ENCODE assay signal across 9 cellular contexts in genomic region chr18:33440384-33441043, GRCh38. TPM values are rescaled to one million over a fixed set of nuclear protein-coding genes. Genes with fewer than 3 reads are reported as not detected.
DNase-seq lines count a peak whose midpoint lies in the region; ATAC-seq and TF ChIP-seq lines count a peak whose summit lies in the region.
"Had no signal": no experiment of that assay in that cellular context is flagged by ENCODE, and none has a peak within 500 bp of the region (broad histone marks: within the 10 kb centered on the region; RNA-seq: fewer than 3 reads in every experiment).

TSS of gene CCDC178 (minus strand) at chr18:33440721. CDS start at chr18:33412088, 28,633 bp downstream.

- H4K20me1 ChIP-seq in mammary epithelial cell (ENCODE audit: insufficient read depth, low read length): no peaks in the 10 kb centered on the region

- H3K4me2 ChIP-seq in mammary epithelial cell (ENCODE audit: insufficient read depth, low read depth, low read length): peak within 1 kb of the TSS; percentile 64

- TF ChIP-seq CTCF in mammary epithelial cell (conservative IDR thresholded peaks at IDR 0.05 in 1 of 2, IDR thresholded peaks at IDR 0.05 in 1 of 2; ENCODE audit: extremely low read depth in 1 of 2, insufficient read depth in 1 of 2, low read depth in 1 of 2, low read length in 2 of 2) (no peak), tibial artery (IDR thresholded peaks at IDR 0.05) (peak in 1 of 2 experiments; percentile 2), BE2C (IDR thresholded peaks at IDR 0.05; ENCODE audit: low read depth, low read length) (no peak)

- H3K79me2 ChIP-seq in mammary epithelial cell (ENCODE audit: insufficient read depth, low read length): no peaks in the 10 kb centered on the region

- 0% methylated on average over 3 of the region's 69 CpGs for WGBS in mammary epithelial cell (ENCODE audit: low coverage, missing lambda C conversion rate)

- no TSS peak for BruUV-seq in mammary epithelial cell (replicated peaks; lab: Mats Ljungman, UMichigan)

- ATAC-seq in GM19023 (IDR thresholded peaks at IDR 0.05; ENCODE audit: unreplicated experiment): no peak

- CTCF ChIA-PET in mammary epithelial cell (lab: Charles Lee; ENCODE audit: low non-redundant PET): no interaction called here

- H3K4me3 ChIP-seq in mammary epithelial cell (replicated peaks in 1 of 3; ENCODE audit: insufficient read depth in 1 of 3, low read depth in 2 of 3, low read length in 3 of 3): peak within 1 kb of the TSS in 2 of 3 experiments; percentile 33 to 42
- H3K4me3 ChIP-seq in tibial artery: peak within 1 kb of the TSS; percentile 56 to 74
- H3K4me3 ChIP-seq in BE2C (ENCODE audit: low read depth, low read length): no peak within 1 kb of the TSS

- H3K27me3 ChIP-seq in mammary epithelial cell (ENCODE audit: insufficient read depth, low read length): peaks cover 31% of the 10 kb centered on the region
- peaks cover 0 to 3% of the 10 kb centered on the region in 2 donors for H3K27me3 ChIP-seq in tibial artery
- H3K27me3 ChIP-seq in BE2C: peaks cover 10% of the 10 kb centered on the region

- H2AFZ ChIP-seq in mammary epithelial cell (ENCODE audit: low read depth, low read length): peak within 1 kb of the TSS; percentile 56

- H3K9me3 ChIP-seq in mammary epithelial cell (replicated peaks; ENCODE audit: insufficient read depth, low read length): no peaks in the 10 kb centered on the region
- H3K9me3 ChIP-seq in tibial artery: no peaks in the 10 kb centered on the region
- no peaks in the 10 kb centered on the region for H3K9me3 ChIP-seq in BE2C

- H3K9ac ChIP-seq in mammary epithelial cell (ENCODE audit: insufficient read depth, low read length): no peak within 1 kb of the TSS

- intact Hi-C loops in mammary epithelial cell (cut with micrococcal nuclease): no loop called here
- intact Hi-C loops in tibial artery (cut with DNase I; ENCODE audit: low total_unique reads): loop anchor here (10.0 kb wide), 1 partner anchor 224 kb away; no protein-coding TSS in a partner anchor

- in situ Hi-C loops in mammary epithelial cell (cut with MboI; ENCODE audit: low sequenced_read_pairs in 2 of 2): no loop called here

- H3K4me1 ChIP-seq in mammary epithelial cell (ENCODE audit: insufficient read depth, low read length) (no peaks in the 10 kb centered on the region), tibial artery (peaks cover 0 to 5% (median 1%) of the 10 kb centered on the region in 4 donors), BE2C (no peaks in the 10 kb centered on the region)

- dilution Hi-C loops in mammary epithelial cell (cut with HindIII; ENCODE audit: low sequenced_read_pairs): no loop called here

- DNase-seq in DMS53 (lab: John Stamatoyannopoulos, UW) (peak; percentile 76), DMS53 treated with DMSO at 0.1 percent for 48 hours (lab: John Stamatoyannopoulos, UW; ENCODE audit: unreplicated experiment) (no peak), mammary epithelial cell (no peak), left kidney (ENCODE audit: low read depth, low spot score) (peak; percentile 90), tibial artery (peak in 1 of 2 donors; percentile 22), BE2C (no peak)
- DNase-seq in activated CD4-positive, alpha-beta T cell treated with anti-CD3 and anti-CD28 coated beads, Interleukin-2, amount 50 U/mL, for 4 hours: no peak

- no peak within 1 kb of the TSS for H3K27ac ChIP-seq in mammary epithelial cell (ENCODE audit: insufficient read depth, low read depth, low read length)
- H3K27ac ChIP-seq in tibial artery: peak within 1 kb of the TSS; percentile 54 to 64

- H3K36me3 ChIP-seq in mammary epithelial cell (ENCODE audit: insufficient read depth, low read length) (no peaks in the 10 kb centered on the region), tibial artery (no peaks in the 10 kb centered on the region), BE2C (no peaks in the 10 kb centered on the region)

RNA-seq across cellular contexts. Expression of gene CCDC178, which starts in this region (rescaled TPM):
- total RNA-seq in mammary epithelial cell: not detected
- polyA plus RNA-seq in mammary epithelial cell: not detected
- polyA minus RNA-seq in mammary epithelial cell: not detected
- not detected for polyA plus RNA-seq in BE2C (2012; ENCODE audit: insufficient read depth, insufficient read length, low read depth)
- total RNA-seq: LHCN-M2 had no signal

Comparison
In these comparisons a context has a peak if more than half of its experiments do, and no peak if none do; other contexts are left out.
1. DNase-seq: peak in DMS53 (single experiment) and left kidney (single experiment); none in DMS53 treated with DMSO at 0.1 percent for 48 hours (single experiment), mammary epithelial cell (single experiment), activated CD4-positive, alpha-beta T cell treated with anti-CD3 and anti-CD28 coated beads, Interleukin-2, amount 50 U/mL, for 4 hours (0 of 2) and BE2C (single experiment).